Comparison of ENCODE assay signal across 34 cellular contexts in genomic region chr1:10800778-10801177, GRCh38.
"Had no signal": no experiment of that assay in that cellular context is flagged by ENCODE, and none has a peak within 500 bp of the region (broad histone marks: within the 10 kb centered on the region; RNA-seq: fewer than 3 reads in every experiment).

No MANE protein-coding gene starts in this region.

- H3K4me3 ChIP-seq: MG63 had no signal

- H3K36me3 ChIP-seq: MG63 had no signal

- DNase-seq: Karpas-422, Kasumi-1, MG63, MM.1S, MV-4-11, NCI-H1048, NCI-H1092, NCI-H1092 treated with DMSO at 0.1 percent for 48 hours, NCI-H1105, NCI-H1105 treated with DMSO at 0.1 percent for 48 hours, NCI-H1417, NCI-H1417 treated with DMSO at 0.1 percent for 48 hours, NCI-H1436, NCI-H1436 treated with DMSO at 0.1 percent for 48 hours, NCI-H146, NCI-H1694, NCI-H1694 treated with DMSO at 0.1 percent for 48 hours, NCI-H187, NCI-H187 treated with DMSO at 0.1 percent for 48 hours, NCI-H1930, NCI-H2029, NCI-H2029 treated with DMSO at 0.1 percent for 48 hours, NCI-H2081, NCI-H2081 treated with DMSO at 0.1 percent for 48 hours, NCI-H2107, NCI-H2171, NCI-H2171 treated with DMSO at 0.1 percent for 48 hours, NCI-H2227 treated with DMSO at 0.1 percent for 48 hours, NCI-H345, NCI-H446, NCI-H446 treated with DMSO at 0.1 percent for 48 hours, NCI-H510A, NCI-H510A treated with DMSO at 0.1 percent for 48 hours, NCI-H524 had no signal

- H3K9me3 ChIP-seq: MG63 had no signal
